ENCODE assay signal across 11 cellular contexts in the genomic region with DNA sequence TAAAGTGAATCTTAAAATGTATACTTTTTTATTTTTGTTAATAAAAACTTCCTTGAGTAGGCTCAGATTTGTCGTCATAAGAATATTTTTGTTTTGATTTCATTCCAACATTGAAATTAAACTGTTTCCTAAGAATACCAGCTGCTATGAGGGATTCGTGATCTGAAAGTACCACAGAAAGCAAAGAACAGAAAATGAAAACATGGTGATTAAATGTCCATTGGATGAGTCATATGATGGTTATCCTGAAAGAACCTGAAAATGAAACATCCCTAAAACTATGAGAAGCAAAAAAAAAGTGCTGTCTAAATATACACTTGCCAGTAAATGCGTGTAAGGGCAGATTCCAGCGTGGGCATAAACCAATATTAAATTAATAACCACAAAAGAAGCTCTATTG.
DNase-seq lines count a peak whose midpoint lies in the region; TF ChIP-seq lines count a peak whose summit lies in the region.
"Had no signal": no experiment of that assay in that cellular context is flagged by ENCODE, and none has a peak within 500 bp of the region (broad histone marks: within the 10 kb centered on the region; RNA-seq: fewer than 3 reads in every experiment).

No MANE protein-coding gene starts in this region.

- H4K20me1 ChIP-seq in GM23248 (ENCODE audit: insufficient read depth), result no peaks in the 10 kb centered on the region

- TF ChIP-seq EP300 in esophagus muscularis mucosa (IDR thresholded peaks at IDR 0.05), result no peak

- 1% methylated on average over 4 of the region's 4 CpGs for WGBS in GM23248 (ENCODE audit: low coverage in 1 of 2, low lambda C conversion rate in 2 of 2, missing lambda C conversion rate in 2 of 2), 2 experiments
- 38% methylated on average over 4 of the region's 4 CpGs for WGBS in esophagus muscularis mucosa

- no peaks in the 10 kb centered on the region for H3K79me2 ChIP-seq in GM23248 (ENCODE audit: insufficient read depth)

- TF ChIP-seq POLR2A in esophagus muscularis mucosa (IDR thresholded peaks at IDR 0.05; ENCODE audit: low read depth), result no peak

- 0 out of 2 replicates have a peak, but pooled peaks cover 4% of the 10 kb centered on the region for H3F3A ChIP-seq in GM23248 (ENCODE audit: insufficient read depth)

- H3K9me3 ChIP-seq in GM23248 (ENCODE audit: low read depth), result no peaks in the 10 kb centered on the region
- no peaks in the 10 kb centered on the region for H3K9me3 ChIP-seq in esophagus muscularis mucosa

- DNase-seq in GM23248 (peak; percentile 80), fibroblast of the conjunctiva (ENCODE audit: low read depth) (peak; percentile 16), stromal cell of bone marrow (ENCODE audit: low read depth) (peak; percentile 75), occipital lobe (lab: John Stamatoyannopoulos, UW) (no peak), HUDEP-2 (lab: John Stamatoyannopoulos, UW; ENCODE audit: unreplicated experiment in 76 of 76) (no peak), NAMALWA (ENCODE audit: low spot score) (no peak), esophagus muscularis mucosa (ENCODE audit: extremely low spot score) (no peak)
- DNase-seq: activated T-cell treated with anti-CD3 and anti-CD28 coated beads, Interleukin-2, amount 50 U/mL, for 1 hour; DMS79 had no signal

- H3K36me3 ChIP-seq in GM23248 (ENCODE audit: low read depth) (no peaks in the 10 kb centered on the region), esophagus muscularis mucosa (no peaks in the 10 kb centered on the region)
- H3K36me3 ChIP-seq: cardiac muscle cell had no signal

- H3K4me3 ChIP-seq in GM23248, result peak overlapping the region; percentile 27
- peak overlapping the region; percentile 29 for H3K4me3 ChIP-seq in WI38 (ENCODE audit: low read depth, low read length)
- H3K4me3 ChIP-seq in esophagus muscularis mucosa, result no peak overlapping the region
- H3K4me3 ChIP-seq: cardiac muscle cell had no signal

- H3K9me2 ChIP-seq in GM23248 (ENCODE audit: insufficient read depth), result no peaks in the 10 kb centered on the region

- H3K4me2 ChIP-seq in GM23248 (ENCODE audit: unreplicated experiment), result peak overlapping the region; percentile 44

- intact Hi-C loops in esophagus muscularis mucosa (cut with DNase I), result no loop called here

- peak overlapping the region; percentile 10; the same call in 1 of the 2 replicates for H3K9ac ChIP-seq in GM23248

- in situ Hi-C loops in GM23248 (cut with MboI), result loop anchor here (10.0 kb wide), 1 partner anchor 336 kb away; no protein-coding TSS in a partner anchor

- no peaks in the 10 kb centered on the region for H3K27me3 ChIP-seq in GM23248 (replicated peaks; ENCODE audit: insufficient read depth)
- no peaks in the 10 kb centered on the region for H3K27me3 ChIP-seq in esophagus muscularis mucosa
- H3K27me3 ChIP-seq: cardiac muscle cell had no signal

- H3K4me1 ChIP-seq in GM23248 (ENCODE audit: insufficient read depth) (peaks cover 14% of the 10 kb centered on the region), esophagus muscularis mucosa (no peaks in the 10 kb centered on the region)

- peak overlapping the region; percentile 19; the same call in 1 of the 2 replicates for H3K27ac ChIP-seq in GM23248
- H3K27ac ChIP-seq in esophagus muscularis mucosa (replicated peaks in 1 of 4), result no peak overlapping the region
- H3K27ac ChIP-seq: cardiac muscle cell had no signal

- 0 out of 2 replicates have a peak overlapping the region, but pooled peaks have one; percentile 44 for H2AFZ ChIP-seq in GM23248

- TF ChIP-seq CTCF in WI38 (IDR thresholded peaks at IDR 0.05; ENCODE audit: low read depth, low read length), result no peak
- TF ChIP-seq CTCF in esophagus muscularis mucosa (IDR thresholded peaks at IDR 0.05), result no peak

Comparison
In these comparisons a context has a peak if more than half of its experiments do, and no peak if none do; other contexts are left out.
1. DNase-seq: peak in GM23248 (single experiment), fibroblast of the conjunctiva (single experiment) and stromal cell of bone marrow (single experiment); none in occipital lobe (single experiment), HUDEP-2 (0 of 76), NAMALWA (single experiment) and esophagus muscularis mucosa (single experiment).
2. H3K4me3 ChIP-seq: peak in GM23248 (single experiment) and WI38 (single experiment); none in esophagus muscularis mucosa (0 of 4).